ENCODE assay signal across 8 cellular contexts in genomic region chr14:94080606-94081385, GRCh38.
DNase-seq lines count a peak whose midpoint lies in the region; ATAC-seq lines count a peak whose summit lies in the region.

Gene DDX24, minus strand, starts transcription at chr14:94081202. Its CDS starts 1,460 bp downstream, at chr14:94079742.
Gene IFI27L1, plus strand, starts transcription at chr14:94081310. Its CDS starts 15,628 bp downstream, at chr14:94096938.

- H3K27me3 Mint-ChIP-seq in central memory CD8-positive, alpha-beta T cell: no peaks in the 10 kb centered on the region

- H3K4me3 Mint-ChIP-seq in central memory CD8-positive, alpha-beta T cell: peak within 1 kb of the TSS; percentile 99

- peaks cover 34% of the 10 kb centered on the region for H3K36me3 Mint-ChIP-seq in central memory CD8-positive, alpha-beta T cell (ENCODE audit: insufficient read depth)

- peak; percentile 98 for DNase-seq in AG08396 (ENCODE audit: low spot score)
- DNase-seq in NCI-H345 treated with DMSO at 0.1 percent for 48 hours (lab: John Stamatoyannopoulos, UW; ENCODE audit: unreplicated experiment): peak; percentile 85
- DNase-seq in activated CD4-positive, CD25-positive, alpha-beta regulatory T cell treated with anti-CD3 and anti-CD28 coated beads, Interleukin-2, amount 50 U/mL, for 16 hours (ENCODE audit: low read depth, low spot score): peak; percentile 89
- DNase-seq in central memory CD8-positive, alpha-beta T cell (ENCODE audit: low spot score in 2 of 2): peak; percentile 95 to 96
- DNase-seq in iris pigment epithelial cell (ENCODE audit: low read depth): peak; percentile 95
- DNase-seq in stimulated activated CD4-positive, alpha-beta T cell treated with anti-CD3 and anti-CD28 coated beads, Interleukin-12 subunit alpha, Interleukin-12 subunit beta, amount 100 ng/mL, for 4 hours: peak; percentile 96

- peak within 1 kb of the TSS; percentile 100 for H3K27ac Mint-ChIP-seq in central memory CD8-positive, alpha-beta T cell (ENCODE audit: low read depth)

- peak; percentile 98 for ATAC-seq in GM19023 (IDR thresholded peaks at IDR 0.05; ENCODE audit: unreplicated experiment)
- peak; percentile 99 for ATAC-seq in HG03280 (IDR thresholded peaks at IDR 0.05; ENCODE audit: unreplicated experiment)
- ATAC-seq in central memory CD8-positive, alpha-beta T cell (replicated peaks; ENCODE audit: extremely low read depth, poor library complexity, severe bottlenecking): peak; percentile 89

- H3K9me3 Mint-ChIP-seq in central memory CD8-positive, alpha-beta T cell: no peaks in the 10 kb centered on the region

- peaks cover 49% of the 10 kb centered on the region for H3K4me1 Mint-ChIP-seq in central memory CD8-positive, alpha-beta T cell

Comparison
In these comparisons a context has a peak if more than half of its experiments do, and no peak if none do; other contexts are left out.
1. Peak in every context shown above with its lines: DNase-seq and ATAC-seq.